ENCODE assay signal across 17 cellular contexts in the genomic region with DNA sequence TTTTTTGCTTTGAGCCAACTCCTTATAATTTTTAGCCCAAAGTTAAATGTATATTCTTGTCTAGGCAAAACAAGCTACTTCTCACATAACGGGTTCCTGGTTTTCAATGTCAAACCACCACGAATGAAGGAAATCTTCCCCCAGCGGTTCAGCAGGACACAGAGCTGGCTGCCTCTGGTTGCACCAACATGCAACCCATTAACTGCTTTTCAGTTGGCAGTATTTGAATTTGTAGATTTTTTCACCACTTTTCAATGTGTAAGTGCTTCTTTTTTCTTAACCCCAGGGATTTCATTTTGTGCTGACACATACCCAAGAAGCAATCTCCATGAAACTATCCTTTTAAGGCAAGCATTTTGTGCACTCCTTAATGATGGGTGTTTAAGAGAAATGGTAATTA. TPM values are rescaled to one million over a fixed set of nuclear protein-coding genes. Genes with fewer than 3 reads are reported as not detected.
"Had no signal": no experiment of that assay in that cellular context is flagged by ENCODE, and none has a peak within 500 bp of the region (broad histone marks: within the 10 kb centered on the region; RNA-seq: fewer than 3 reads in every experiment).

No MANE protein-coding gene starts in this region.

- H3K4me3 ChIP-seq: adrenal gland, body of pancreas, pancreas had no signal

- H3K4me1 ChIP-seq: adrenal gland, body of pancreas, pancreas had no signal

- H3K27me3 ChIP-seq: adrenal gland, body of pancreas, pancreas had no signal

- ATAC-seq: body of pancreas; effector memory CD8-positive, alpha-beta T cell; left lobe of liver; pancreas; stimulated activated naive CD8-positive, alpha-beta T cell treated with anti-CD3 and anti-CD28 coated beads, Interleukin-15, Interleukin-2, amounts not matched to agents 100 U/mL and 50 U/mL, for 24 hours; T-helper 17 cell had no signal

- H3K27ac ChIP-seq: adrenal gland, body of pancreas, epithelial cell of prostate, pancreas had no signal

- H3K36me3 ChIP-seq: adrenal gland, pancreas had no signal

- H3K9me3 ChIP-seq: adrenal gland, body of pancreas, pancreas had no signal

- DNase-seq: activated CD4-positive, alpha-beta T cell treated with anti-CD3 and anti-CD28 coated beads, Interleukin-2, amount 10 ng/mL, durations not matched to agents 7 days and 5 days; activated CD4-positive, CD25-positive, alpha-beta regulatory T cell; activated CD8-positive, alpha-beta memory T cell treated with anti-CD3 and anti-CD28 coated beads for 24 hours; activated naive CD4-positive, alpha-beta T cell treated with anti-CD3 and anti-CD28 coated beads for 36 hours; adrenal gland; body of pancreas; central memory CD4-positive, alpha-beta T cell; effector memory CD8-positive, alpha-beta T cell; nephron progenitor cell; pancreas; stimulated activated CD4-positive, alpha-beta T cell treated with anti-CD3 and anti-CD28 coated beads, Interleukin-4, amount 100 ng/mL, for 1 hour; stimulated activated CD8-positive, alpha-beta memory T cell treated with anti-CD3 and anti-CD28 coated beads, Interleukin-4, amount 100 ng/mL, for 48 hours; stimulated activated naive CD8-positive, alpha-beta T cell treated with anti-CD3 and anti-CD28 coated beads, Interleukin-15, Interleukin-2, amounts not matched to agents 100 U/mL and 50 U/mL, for 24 hours; T-helper 17 cell had no signal

- FAIRE-seq: pancreas, TTC549 had no signal

RNA-seq across cellular contexts. Expression of gene EFNA5, which starts 35.5 kb away (rescaled TPM):
- total RNA-seq: activated CD4-positive, alpha-beta T cell treated with anti-CD3 and anti-CD28 coated beads, Interleukin-2, amount 10 ng/mL, durations not matched to agents 7 days and 5 days; activated naive CD4-positive, alpha-beta T cell treated with anti-CD3 and anti-CD28 coated beads for 36 hours; T-helper 17 cell had no signal
